Comparison of ENCODE assay signal across 2 cellular contexts in genomic region chr1:219897914-219898313, GRCh38.
TF ChIP-seq lines count a peak whose summit lies in the region.

No MANE protein-coding gene starts in this region.

TF ChIP-seq in SK-N-SH, 30 proteins besides CTCF, POLR2A, EP300 and RAD21 (continued from another document):
- peak; percentile 9; the same call in 1 of the 2 replicates for TF ChIP-seq GATA2 (CRISPR knock-in tag; IDR thresholded peaks at IDR 0.05)

TF ChIP-seq in H1, 55 proteins besides CTCF, POLR2A, EP300 and RAD21 (continued from another document):
- TF ChIP-seq USF2 (IDR thresholded peaks at IDR 0.05; ENCODE audit: low read length) (no peak), PHF8 (conservative IDR thresholded peaks at IDR 0.05; ENCODE audit: low read depth, low read length) (no peak), CHD1 (IDR thresholded peaks at IDR 0.05; ENCODE audit: low read depth, low read length) (no peak), JUND (IDR thresholded peaks at IDR 0.05; ENCODE audit: low read length) (no peak), SP2 (IDR thresholded peaks at IDR 0.05; ENCODE audit: low read length) (no peak), RFX5 (IDR thresholded peaks at IDR 0.05; ENCODE audit: borderline replicate concordance, low read depth, low read length) (no peak), RBBP5 (IDR thresholded peaks at IDR 0.05; ENCODE audit: borderline replicate concordance, low read depth, low read length) (no peak), ASH2L (IDR thresholded peaks at IDR 0.05; ENCODE audit: low read length) (no peak), NANOG (IDR thresholded peaks at IDR 0.05; ENCODE audit: insufficient read depth, low read depth, low read length, poor library complexity, severe bottlenecking) (no peak), MAFK (IDR thresholded peaks at IDR 0.05; ENCODE audit: low read depth, low read length) (no peak), SP1 (IDR thresholded peaks at IDR 0.05; ENCODE audit: low read depth, low read length) (no peak), TBP (IDR thresholded peaks at IDR 0.05; ENCODE audit: low read depth, low read length) (no peak), CBX5 (IDR thresholded peaks at IDR 0.05; ENCODE audit: low read depth, low read length) (no peak)
- TF ChIP-seq, protein P1, sequence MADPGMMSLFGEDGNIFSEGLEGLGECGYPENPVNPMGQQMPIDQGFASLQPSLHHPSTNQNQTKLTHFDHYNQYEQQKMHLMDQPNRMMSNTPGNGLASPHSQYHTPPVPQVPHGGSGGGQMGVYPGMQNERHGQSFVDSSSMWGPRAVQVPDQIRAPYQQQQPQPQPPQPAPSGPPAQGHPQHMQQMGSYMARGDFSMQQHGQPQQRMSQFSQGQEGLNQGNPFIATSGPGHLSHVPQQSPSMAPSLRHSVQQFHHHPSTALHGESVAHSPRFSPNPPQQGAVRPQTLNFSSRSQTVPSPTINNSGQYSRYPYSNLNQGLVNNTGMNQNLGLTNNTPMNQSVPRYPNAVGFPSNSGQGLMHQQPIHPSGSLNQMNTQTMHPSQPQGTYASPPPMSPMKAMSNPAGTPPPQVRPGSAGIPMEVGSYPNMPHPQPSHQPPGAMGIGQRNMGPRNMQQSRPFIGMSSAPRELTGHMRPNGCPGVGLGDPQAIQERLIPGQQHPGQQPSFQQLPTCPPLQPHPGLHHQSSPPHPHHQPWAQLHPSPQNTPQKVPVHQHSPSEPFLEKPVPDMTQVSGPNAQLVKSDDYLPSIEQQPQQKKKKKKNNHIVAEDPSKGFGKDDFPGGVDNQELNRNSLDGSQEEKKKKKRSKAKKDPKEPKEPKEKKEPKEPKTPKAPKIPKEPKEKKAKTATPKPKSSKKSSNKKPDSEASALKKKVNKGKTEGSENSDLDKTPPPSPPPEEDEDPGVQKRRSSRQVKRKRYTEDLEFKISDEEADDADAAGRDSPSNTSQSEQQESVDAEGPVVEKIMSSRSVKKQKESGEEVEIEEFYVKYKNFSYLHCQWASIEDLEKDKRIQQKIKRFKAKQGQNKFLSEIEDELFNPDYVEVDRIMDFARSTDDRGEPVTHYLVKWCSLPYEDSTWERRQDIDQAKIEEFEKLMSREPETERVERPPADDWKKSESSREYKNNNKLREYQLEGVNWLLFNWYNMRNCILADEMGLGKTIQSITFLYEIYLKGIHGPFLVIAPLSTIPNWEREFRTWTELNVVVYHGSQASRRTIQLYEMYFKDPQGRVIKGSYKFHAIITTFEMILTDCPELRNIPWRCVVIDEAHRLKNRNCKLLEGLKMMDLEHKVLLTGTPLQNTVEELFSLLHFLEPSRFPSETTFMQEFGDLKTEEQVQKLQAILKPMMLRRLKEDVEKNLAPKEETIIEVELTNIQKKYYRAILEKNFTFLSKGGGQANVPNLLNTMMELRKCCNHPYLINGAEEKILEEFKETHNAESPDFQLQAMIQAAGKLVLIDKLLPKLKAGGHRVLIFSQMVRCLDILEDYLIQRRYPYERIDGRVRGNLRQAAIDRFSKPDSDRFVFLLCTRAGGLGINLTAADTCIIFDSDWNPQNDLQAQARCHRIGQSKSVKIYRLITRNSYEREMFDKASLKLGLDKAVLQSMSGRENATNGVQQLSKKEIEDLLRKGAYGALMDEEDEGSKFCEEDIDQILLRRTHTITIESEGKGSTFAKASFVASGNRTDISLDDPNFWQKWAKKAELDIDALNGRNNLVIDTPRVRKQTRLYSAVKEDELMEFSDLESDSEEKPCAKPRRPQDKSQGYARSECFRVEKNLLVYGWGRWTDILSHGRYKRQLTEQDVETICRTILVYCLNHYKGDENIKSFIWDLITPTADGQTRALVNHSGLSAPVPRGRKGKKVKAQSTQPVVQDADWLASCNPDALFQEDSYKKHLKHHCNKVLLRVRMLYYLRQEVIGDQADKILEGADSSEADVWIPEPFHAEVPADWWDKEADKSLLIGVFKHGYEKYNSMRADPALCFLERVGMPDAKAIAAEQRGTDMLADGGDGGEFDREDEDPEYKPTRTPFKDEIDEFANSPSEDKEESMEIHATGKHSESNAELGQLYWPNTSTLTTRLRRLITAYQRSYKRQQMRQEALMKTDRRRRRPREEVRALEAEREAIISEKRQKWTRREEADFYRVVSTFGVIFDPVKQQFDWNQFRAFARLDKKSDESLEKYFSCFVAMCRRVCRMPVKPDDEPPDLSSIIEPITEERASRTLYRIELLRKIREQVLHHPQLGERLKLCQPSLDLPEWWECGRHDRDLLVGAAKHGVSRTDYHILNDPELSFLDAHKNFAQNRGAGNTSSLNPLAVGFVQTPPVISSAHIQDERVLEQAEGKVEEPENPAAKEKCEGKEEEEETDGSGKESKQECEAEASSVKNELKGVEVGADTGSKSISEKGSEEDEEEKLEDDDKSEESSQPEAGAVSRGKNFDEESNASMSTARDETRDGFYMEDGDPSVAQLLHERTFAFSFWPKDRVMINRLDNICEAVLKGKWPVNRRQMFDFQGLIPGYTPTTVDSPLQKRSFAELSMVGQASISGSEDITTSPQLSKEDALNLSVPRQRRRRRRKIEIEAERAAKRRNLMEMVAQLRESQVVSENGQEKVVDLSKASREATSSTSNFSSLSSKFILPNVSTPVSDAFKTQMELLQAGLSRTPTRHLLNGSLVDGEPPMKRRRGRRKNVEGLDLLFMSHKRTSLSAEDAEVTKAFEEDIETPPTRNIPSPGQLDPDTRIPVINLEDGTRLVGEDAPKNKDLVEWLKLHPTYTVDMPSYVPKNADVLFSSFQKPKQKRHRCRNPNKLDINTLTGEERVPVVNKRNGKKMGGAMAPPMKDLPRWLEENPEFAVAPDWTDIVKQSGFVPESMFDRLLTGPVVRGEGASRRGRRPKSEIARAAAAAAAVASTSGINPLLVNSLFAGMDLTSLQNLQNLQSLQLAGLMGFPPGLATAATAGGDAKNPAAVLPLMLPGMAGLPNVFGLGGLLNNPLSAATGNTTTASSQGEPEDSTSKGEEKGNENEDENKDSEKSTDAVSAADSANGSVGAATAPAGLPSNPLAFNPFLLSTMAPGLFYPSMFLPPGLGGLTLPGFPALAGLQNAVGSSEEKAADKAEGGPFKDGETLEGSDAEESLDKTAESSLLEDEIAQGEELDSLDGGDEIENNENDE (IDR thresholded peaks at IDR 0.05; ENCODE audit: insufficient replicate concordance, low read length): no peak
- TF ChIP-seq, protein P2, sequence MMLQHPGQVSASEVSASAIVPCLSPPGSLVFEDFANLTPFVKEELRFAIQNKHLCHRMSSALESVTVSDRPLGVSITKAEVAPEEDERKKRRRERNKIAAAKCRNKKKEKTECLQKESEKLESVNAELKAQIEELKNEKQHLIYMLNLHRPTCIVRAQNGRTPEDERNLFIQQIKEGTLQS (IDR thresholded peaks at IDR 0.05; ENCODE audit: insufficient read depth, low read depth, low read length): no peak
TF ChIP-seq in H1: peak in this region for 0.
